In the genomic region with DNA sequence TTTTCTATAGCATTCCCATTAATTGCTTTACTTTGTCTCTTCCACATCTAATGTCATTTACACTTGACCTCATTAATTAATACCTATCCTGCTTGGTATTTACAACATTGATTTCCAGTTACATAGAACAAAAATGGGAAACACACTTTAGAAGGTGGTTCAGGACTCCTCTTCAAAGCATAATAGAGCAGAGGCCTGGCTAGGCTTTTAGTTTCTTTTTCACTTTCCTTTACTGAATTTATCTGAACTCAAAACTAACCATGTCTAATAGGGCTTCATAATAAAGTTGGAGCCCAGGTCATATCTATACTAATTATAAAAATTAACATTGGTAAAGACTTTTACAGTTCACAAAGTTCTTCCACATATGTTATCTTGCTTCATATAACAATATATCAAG, we compare ENCODE assay signal across 2 cellular contexts.
TF ChIP-seq lines count a peak whose summit lies in the region.

No MANE protein-coding gene starts in this region.

TF ChIP-seq in liver, 16 proteins besides CTCF, POLR2A, EP300 and RAD21 (continued from another document):
- TF ChIP-seq, protein P1, sequence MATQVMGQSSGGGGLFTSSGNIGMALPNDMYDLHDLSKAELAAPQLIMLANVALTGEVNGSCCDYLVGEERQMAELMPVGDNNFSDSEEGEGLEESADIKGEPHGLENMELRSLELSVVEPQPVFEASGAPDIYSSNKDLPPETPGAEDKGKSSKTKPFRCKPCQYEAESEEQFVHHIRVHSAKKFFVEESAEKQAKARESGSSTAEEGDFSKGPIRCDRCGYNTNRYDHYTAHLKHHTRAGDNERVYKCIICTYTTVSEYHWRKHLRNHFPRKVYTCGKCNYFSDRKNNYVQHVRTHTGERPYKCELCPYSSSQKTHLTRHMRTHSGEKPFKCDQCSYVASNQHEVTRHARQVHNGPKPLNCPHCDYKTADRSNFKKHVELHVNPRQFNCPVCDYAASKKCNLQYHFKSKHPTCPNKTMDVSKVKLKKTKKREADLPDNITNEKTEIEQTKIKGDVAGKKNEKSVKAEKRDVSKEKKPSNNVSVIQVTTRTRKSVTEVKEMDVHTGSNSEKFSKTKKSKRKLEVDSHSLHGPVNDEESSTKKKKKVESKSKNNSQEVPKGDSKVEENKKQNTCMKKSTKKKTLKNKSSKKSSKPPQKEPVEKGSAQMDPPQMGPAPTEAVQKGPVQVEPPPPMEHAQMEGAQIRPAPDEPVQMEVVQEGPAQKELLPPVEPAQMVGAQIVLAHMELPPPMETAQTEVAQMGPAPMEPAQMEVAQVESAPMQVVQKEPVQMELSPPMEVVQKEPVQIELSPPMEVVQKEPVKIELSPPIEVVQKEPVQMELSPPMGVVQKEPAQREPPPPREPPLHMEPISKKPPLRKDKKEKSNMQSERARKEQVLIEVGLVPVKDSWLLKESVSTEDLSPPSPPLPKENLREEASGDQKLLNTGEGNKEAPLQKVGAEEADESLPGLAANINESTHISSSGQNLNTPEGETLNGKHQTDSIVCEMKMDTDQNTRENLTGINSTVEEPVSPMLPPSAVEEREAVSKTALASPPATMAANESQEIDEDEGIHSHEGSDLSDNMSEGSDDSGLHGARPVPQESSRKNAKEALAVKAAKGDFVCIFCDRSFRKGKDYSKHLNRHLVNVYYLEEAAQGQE (IDR thresholded peaks at IDR 0.05) = no peak
- TF ChIP-seq FOXA1 (IDR thresholded peaks at IDR 0.05) (no peak), SP1 (IDR thresholded peaks at IDR 0.05) (no peak), HNF4G (IDR thresholded peaks at IDR 0.05) (no peak), NR2F2 (IDR thresholded peaks at IDR 0.05) (no peak), HNF4A (conservative IDR thresholded peaks at IDR 0.05) (no peak), GABPA (IDR thresholded peaks at IDR 0.05 in 1 of 2, conservative IDR thresholded peaks at IDR 0.05 in 1 of 2) (no peak), ATF3 (IDR thresholded peaks at IDR 0.05) (no peak)
- TF ChIP-seq, protein P2, sequence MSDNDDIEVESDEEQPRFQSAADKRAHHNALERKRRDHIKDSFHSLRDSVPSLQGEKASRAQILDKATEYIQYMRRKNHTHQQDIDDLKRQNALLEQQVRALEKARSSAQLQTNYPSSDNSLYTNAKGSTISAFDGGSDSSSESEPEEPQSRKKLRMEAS (IDR thresholded peaks at IDR 0.05) = no peak

TF ChIP-seq in HepG2, 621 proteins besides CTCF, POLR2A, EP300 and RAD21 (continued from another document):
- TF ChIP-seq, protein P3, sequence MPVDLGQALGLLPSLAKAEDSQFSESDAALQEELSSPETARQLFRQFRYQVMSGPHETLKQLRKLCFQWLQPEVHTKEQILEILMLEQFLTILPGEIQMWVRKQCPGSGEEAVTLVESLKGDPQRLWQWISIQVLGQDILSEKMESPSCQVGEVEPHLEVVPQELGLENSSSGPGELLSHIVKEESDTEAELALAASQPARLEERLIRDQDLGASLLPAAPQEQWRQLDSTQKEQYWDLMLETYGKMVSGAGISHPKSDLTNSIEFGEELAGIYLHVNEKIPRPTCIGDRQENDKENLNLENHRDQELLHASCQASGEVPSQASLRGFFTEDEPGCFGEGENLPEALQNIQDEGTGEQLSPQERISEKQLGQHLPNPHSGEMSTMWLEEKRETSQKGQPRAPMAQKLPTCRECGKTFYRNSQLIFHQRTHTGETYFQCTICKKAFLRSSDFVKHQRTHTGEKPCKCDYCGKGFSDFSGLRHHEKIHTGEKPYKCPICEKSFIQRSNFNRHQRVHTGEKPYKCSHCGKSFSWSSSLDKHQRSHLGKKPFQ (CRISPR knock-in tag; IDR thresholded peaks at IDR 0.05; ENCODE audit: insufficient replicate concordance) = no peak
- TF ChIP-seq, protein P4, sequence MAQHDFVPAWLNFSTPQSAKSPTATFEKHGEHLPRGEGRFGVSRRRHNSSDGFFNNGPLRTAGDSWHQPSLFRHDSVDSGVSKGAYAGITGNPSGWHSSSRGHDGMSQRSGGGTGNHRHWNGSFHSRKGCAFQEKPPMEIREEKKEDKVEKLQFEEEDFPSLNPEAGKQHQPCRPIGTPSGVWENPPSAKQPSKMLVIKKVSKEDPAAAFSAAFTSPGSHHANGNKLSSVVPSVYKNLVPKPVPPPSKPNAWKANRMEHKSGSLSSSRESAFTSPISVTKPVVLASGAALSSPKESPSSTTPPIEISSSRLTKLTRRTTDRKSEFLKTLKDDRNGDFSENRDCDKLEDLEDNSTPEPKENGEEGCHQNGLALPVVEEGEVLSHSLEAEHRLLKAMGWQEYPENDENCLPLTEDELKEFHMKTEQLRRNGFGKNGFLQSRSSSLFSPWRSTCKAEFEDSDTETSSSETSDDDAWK (CRISPR knock-in tag; IDR thresholded peaks at IDR 0.05) = no peak
- TF ChIP-seq, protein P5, sequence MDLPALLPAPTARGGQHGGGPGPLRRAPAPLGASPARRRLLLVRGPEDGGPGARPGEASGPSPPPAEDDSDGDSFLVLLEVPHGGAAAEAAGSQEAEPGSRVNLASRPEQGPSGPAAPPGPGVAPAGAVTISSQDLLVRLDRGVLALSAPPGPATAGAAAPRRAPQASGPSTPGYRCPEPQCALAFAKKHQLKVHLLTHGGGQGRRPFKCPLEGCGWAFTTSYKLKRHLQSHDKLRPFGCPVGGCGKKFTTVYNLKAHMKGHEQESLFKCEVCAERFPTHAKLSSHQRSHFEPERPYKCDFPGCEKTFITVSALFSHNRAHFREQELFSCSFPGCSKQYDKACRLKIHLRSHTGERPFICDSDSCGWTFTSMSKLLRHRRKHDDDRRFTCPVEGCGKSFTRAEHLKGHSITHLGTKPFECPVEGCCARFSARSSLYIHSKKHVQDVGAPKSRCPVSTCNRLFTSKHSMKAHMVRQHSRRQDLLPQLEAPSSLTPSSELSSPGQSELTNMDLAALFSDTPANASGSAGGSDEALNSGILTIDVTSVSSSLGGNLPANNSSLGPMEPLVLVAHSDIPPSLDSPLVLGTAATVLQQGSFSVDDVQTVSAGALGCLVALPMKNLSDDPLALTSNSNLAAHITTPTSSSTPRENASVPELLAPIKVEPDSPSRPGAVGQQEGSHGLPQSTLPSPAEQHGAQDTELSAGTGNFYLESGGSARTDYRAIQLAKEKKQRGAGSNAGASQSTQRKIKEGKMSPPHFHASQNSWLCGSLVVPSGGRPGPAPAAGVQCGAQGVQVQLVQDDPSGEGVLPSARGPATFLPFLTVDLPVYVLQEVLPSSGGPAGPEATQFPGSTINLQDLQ (CRISPR knock-in tag; IDR thresholded peaks at IDR 0.05) = no peak
- TF ChIP-seq, protein P6, sequence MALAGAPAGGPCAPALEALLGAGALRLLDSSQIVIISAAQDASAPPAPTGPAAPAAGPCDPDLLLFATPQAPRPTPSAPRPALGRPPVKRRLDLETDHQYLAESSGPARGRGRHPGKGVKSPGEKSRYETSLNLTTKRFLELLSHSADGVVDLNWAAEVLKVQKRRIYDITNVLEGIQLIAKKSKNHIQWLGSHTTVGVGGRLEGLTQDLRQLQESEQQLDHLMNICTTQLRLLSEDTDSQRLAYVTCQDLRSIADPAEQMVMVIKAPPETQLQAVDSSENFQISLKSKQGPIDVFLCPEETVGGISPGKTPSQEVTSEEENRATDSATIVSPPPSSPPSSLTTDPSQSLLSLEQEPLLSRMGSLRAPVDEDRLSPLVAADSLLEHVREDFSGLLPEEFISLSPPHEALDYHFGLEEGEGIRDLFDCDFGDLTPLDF (CRISPR knock-in tag; IDR thresholded peaks at IDR 0.05) = no peak
- TF ChIP-seq POLR2AphosphoS2 (IDR thresholded peaks at IDR 0.05; ENCODE audit: low read depth, low read length) = no peak
